Comparison of ENCODE assay signal across 36 cellular contexts in the genomic region with DNA sequence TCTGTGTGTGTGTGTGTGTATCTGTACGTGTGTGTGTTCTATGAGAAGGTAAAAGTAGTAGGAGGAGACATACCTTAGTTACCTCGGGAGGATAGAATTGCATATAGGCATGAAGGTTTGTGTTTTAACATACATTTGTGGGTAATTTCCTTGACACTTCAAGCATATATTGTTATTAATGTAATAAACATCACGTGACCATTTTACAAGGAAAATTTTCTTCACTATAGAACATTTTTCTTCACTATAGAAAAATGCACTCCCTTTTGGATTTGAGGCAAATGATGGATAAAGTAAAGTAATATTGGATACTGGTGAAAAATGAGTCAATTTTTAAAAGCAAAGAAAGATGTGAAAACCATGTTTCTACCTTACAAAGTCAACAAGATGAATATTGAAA.
"Had no signal": no experiment of that assay in that cellular context is flagged by ENCODE, and none has a peak within 500 bp of the region (broad histone marks: within the 10 kb centered on the region; RNA-seq: fewer than 3 reads in every experiment).

No MANE protein-coding gene starts in this region.

- H3K4me3 ChIP-seq: MG63 had no signal

- DNase-seq: MG63, MM.1S, MV-4-11, NCI-H1048, NCI-H1092, NCI-H1092 treated with DMSO at 0.1 percent for 48 hours, NCI-H1105, NCI-H1105 treated with DMSO at 0.1 percent for 48 hours, NCI-H1417, NCI-H1417 treated with DMSO at 0.1 percent for 48 hours, NCI-H1436, NCI-H1436 treated with DMSO at 0.1 percent for 48 hours, NCI-H146, NCI-H1694, NCI-H1694 treated with DMSO at 0.1 percent for 48 hours, NCI-H187, NCI-H187 treated with DMSO at 0.1 percent for 48 hours, NCI-H1930, NCI-H2029, NCI-H2029 treated with DMSO at 0.1 percent for 48 hours, NCI-H2081, NCI-H2081 treated with DMSO at 0.1 percent for 48 hours, NCI-H2107, NCI-H2171, NCI-H2171 treated with DMSO at 0.1 percent for 48 hours, NCI-H2227 treated with DMSO at 0.1 percent for 48 hours, NCI-H226, NCI-H345, NCI-H446, NCI-H446 treated with DMSO at 0.1 percent for 48 hours, NCI-H510A, NCI-H510A treated with DMSO at 0.1 percent for 48 hours, NCI-H524, NCI-H524 treated with DMSO at 0.1 percent for 48 hours, NCI-H526, NCI-H526 treated with DMSO at 0.1 percent for 48 hours had no signal

- H3K27me3 ChIP-seq: MG63 had no signal

- H3K36me3 ChIP-seq: MG63 had no signal
